2 cellular contexts compared by ENCODE assay signal in the genomic region with DNA sequence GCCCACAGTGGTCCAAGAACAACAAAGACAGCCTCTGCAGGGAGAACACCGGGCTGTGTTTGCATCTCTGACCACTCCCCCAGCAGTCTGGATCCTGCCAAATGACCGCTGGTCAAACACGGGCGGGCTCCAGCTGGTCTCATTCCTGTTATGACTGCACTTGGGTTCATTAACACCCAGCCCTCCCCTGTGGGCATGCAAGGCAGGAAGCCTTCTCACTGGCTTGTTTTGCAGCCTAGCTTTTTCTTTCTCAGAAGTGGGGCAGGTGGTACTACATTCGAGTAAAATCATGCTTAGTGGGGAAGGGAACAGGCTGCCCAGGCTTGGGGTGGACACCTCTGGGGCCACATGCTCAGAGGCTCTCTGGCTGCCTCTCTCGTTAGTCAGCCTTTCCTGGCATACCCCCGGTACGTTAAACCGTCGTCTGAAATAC.
TF ChIP-seq lines count a peak whose summit lies in the region.

No MANE protein-coding gene starts in this region.

TF ChIP-seq in liver, 16 proteins besides CTCF, POLR2A, EP300 and RAD21 (continued from another document):
- TF ChIP-seq, protein P1, sequence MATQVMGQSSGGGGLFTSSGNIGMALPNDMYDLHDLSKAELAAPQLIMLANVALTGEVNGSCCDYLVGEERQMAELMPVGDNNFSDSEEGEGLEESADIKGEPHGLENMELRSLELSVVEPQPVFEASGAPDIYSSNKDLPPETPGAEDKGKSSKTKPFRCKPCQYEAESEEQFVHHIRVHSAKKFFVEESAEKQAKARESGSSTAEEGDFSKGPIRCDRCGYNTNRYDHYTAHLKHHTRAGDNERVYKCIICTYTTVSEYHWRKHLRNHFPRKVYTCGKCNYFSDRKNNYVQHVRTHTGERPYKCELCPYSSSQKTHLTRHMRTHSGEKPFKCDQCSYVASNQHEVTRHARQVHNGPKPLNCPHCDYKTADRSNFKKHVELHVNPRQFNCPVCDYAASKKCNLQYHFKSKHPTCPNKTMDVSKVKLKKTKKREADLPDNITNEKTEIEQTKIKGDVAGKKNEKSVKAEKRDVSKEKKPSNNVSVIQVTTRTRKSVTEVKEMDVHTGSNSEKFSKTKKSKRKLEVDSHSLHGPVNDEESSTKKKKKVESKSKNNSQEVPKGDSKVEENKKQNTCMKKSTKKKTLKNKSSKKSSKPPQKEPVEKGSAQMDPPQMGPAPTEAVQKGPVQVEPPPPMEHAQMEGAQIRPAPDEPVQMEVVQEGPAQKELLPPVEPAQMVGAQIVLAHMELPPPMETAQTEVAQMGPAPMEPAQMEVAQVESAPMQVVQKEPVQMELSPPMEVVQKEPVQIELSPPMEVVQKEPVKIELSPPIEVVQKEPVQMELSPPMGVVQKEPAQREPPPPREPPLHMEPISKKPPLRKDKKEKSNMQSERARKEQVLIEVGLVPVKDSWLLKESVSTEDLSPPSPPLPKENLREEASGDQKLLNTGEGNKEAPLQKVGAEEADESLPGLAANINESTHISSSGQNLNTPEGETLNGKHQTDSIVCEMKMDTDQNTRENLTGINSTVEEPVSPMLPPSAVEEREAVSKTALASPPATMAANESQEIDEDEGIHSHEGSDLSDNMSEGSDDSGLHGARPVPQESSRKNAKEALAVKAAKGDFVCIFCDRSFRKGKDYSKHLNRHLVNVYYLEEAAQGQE (IDR thresholded peaks at IDR 0.05) = no peak
- TF ChIP-seq FOXA2 (IDR thresholded peaks at IDR 0.05) (peak; percentile 20), JUND (IDR thresholded peaks at IDR 0.05) (peak in 1 of 2 donors; percentile 16), HNF4A (conservative IDR thresholded peaks at IDR 0.05) (peak in 1 of 2 donors; percentile 67), FOXA1 (IDR thresholded peaks at IDR 0.05) (no peak), RXRA (IDR thresholded peaks at IDR 0.05) (peak; percentile 58 to 90), GABPA (IDR thresholded peaks at IDR 0.05 in 1 of 2, conservative IDR thresholded peaks at IDR 0.05 in 1 of 2) (no peak), HNF4G (IDR thresholded peaks at IDR 0.05) (no peak), YY1 (IDR thresholded peaks at IDR 0.05) (peak; percentile 40), EGR1 (IDR thresholded peaks at IDR 0.05; ENCODE audit: low read depth in 2 of 2) (no peak), NR2F2 (IDR thresholded peaks at IDR 0.05) (no peak), SP1 (IDR thresholded peaks at IDR 0.05) (peak; percentile 13)
- TF ChIP-seq, protein P2, sequence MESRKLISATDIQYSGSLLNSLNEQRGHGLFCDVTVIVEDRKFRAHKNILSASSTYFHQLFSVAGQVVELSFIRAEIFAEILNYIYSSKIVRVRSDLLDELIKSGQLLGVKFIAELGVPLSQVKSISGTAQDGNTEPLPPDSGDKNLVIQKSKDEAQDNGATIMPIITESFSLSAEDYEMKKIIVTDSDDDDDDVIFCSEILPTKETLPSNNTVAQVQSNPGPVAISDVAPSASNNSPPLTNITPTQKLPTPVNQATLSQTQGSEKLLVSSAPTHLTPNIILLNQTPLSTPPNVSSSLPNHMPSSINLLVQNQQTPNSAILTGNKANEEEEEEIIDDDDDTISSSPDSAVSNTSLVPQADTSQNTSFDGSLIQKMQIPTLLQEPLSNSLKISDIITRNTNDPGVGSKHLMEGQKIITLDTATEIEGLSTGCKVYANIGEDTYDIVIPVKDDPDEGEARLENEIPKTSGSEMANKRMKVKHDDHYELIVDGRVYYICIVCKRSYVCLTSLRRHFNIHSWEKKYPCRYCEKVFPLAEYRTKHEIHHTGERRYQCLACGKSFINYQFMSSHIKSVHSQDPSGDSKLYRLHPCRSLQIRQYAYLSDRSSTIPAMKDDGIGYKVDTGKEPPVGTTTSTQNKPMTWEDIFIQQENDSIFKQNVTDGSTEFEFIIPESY (IDR thresholded peaks at IDR 0.05) = peak; percentile 30
- TF ChIP-seq, protein P3, sequence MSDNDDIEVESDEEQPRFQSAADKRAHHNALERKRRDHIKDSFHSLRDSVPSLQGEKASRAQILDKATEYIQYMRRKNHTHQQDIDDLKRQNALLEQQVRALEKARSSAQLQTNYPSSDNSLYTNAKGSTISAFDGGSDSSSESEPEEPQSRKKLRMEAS (IDR thresholded peaks at IDR 0.05) = peak; percentile 44
- TF ChIP-seq, protein P4, sequence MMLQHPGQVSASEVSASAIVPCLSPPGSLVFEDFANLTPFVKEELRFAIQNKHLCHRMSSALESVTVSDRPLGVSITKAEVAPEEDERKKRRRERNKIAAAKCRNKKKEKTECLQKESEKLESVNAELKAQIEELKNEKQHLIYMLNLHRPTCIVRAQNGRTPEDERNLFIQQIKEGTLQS (IDR thresholded peaks at IDR 0.05) = no peak

TF ChIP-seq in HepG2, 621 proteins besides CTCF, POLR2A, EP300 and RAD21 (continued from another document):
- TF ChIP-seq, protein P5, sequence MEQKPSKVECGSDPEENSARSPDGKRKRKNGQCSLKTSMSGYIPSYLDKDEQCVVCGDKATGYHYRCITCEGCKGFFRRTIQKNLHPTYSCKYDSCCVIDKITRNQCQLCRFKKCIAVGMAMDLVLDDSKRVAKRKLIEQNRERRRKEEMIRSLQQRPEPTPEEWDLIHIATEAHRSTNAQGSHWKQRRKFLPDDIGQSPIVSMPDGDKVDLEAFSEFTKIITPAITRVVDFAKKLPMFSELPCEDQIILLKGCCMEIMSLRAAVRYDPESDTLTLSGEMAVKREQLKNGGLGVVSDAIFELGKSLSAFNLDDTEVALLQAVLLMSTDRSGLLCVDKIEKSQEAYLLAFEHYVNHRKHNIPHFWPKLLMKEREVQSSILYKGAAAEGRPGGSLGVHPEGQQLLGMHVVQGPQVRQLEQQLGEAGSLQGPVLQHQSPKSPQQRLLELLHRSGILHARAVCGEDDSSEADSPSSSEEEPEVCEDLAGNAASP (CRISPR knock-in tag; IDR thresholded peaks at IDR 0.05; ENCODE audit: borderline replicate concordance) = no peak
- TF ChIP-seq ZBTB8A (CRISPR knock-in tag; IDR thresholded peaks at IDR 0.05; ENCODE audit: borderline replicate concordance, low read depth) (no peak), ZNF782 (CRISPR knock-in tag; IDR thresholded peaks at IDR 0.05; ENCODE audit: borderline replicate concordance) (no peak), SMYD3 (CRISPR knock-in tag; IDR thresholded peaks at IDR 0.05) (no peak), NFATC3 (CRISPR knock-in tag; IDR thresholded peaks at IDR 0.05) (no peak), NR3C1 (CRISPR knock-in tag; IDR thresholded peaks at IDR 0.05) (no peak), FLYWCH1 (CRISPR knock-in tag; IDR thresholded peaks at IDR 0.05) (no peak), ZFYVE20 (CRISPR knock-in tag; IDR thresholded peaks at IDR 0.05; ENCODE audit: borderline replicate concordance, low read depth) (no peak)
- TF ChIP-seq, protein P6, sequence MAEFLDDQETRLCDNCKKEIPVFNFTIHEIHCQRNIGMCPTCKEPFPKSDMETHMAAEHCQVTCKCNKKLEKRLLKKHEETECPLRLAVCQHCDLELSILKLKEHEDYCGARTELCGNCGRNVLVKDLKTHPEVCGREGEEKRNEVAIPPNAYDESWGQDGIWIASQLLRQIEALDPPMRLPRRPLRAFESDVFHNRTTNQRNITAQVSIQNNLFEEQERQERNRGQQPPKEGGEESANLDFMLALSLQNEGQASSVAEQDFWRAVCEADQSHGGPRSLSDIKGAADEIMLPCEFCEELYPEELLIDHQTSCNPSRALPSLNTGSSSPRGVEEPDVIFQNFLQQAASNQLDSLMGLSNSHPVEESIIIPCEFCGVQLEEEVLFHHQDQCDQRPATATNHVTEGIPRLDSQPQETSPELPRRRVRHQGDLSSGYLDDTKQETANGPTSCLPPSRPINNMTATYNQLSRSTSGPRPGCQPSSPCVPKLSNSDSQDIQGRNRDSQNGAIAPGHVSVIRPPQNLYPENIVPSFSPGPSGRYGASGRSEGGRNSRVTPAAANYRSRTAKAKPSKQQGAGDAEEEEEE (CRISPR knock-in tag; IDR thresholded peaks at IDR 0.05; ENCODE audit: borderline replicate concordance) = no peak
- TF ChIP-seq, protein P7, sequence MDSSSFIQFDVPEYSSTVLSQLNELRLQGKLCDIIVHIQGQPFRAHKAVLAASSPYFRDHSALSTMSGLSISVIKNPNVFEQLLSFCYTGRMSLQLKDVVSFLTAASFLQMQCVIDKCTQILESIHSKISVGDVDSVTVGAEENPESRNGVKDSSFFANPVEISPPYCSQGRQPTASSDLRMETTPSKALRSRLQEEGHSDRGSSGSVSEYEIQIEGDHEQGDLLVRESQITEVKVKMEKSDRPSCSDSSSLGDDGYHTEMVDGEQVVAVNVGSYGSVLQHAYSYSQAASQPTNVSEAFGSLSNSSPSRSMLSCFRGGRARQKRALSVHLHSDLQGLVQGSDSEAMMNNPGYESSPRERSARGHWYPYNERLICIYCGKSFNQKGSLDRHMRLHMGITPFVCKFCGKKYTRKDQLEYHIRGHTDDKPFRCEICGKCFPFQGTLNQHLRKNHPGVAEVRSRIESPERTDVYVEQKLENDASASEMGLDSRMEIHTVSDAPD (CRISPR knock-in tag; IDR thresholded peaks at IDR 0.05) = no peak
- TF ChIP-seq, protein P8, sequence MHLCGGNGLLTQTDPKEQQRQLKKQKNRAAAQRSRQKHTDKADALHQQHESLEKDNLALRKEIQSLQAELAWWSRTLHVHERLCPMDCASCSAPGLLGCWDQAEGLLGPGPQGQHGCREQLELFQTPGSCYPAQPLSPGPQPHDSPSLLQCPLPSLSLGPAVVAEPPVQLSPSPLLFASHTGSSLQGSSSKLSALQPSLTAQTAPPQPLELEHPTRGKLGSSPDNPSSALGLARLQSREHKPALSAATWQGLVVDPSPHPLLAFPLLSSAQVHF (CRISPR knock-in tag; IDR thresholded peaks at IDR 0.05) = no peak
